18 cellular contexts compared by ENCODE assay signal in the genomic region with DNA sequence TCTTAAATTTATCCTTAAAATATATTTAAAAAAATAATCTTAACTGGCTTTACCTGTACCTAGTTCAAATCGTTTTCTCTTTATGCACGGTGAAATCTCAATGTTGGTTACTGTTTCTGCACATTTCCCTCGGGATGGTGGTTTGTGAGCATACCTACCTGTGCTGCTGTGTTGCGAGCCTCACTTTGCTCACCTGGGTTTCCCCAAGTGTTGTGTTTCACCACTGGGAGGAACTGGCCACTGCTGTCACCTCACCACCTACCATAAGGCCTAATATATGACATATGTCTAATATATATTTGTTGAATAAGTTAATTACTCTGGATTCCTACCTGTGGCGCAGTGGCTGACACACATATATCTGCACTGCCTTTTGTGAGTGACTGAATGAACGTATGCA.
DNase-seq lines count a peak whose midpoint lies in the region; ATAC-seq and FAIRE-seq lines count a peak whose summit lies in the region.
"Had no signal": no experiment of that assay in that cellular context is flagged by ENCODE, and none has a peak within 500 bp of the region (broad histone marks: within the 10 kb centered on the region; RNA-seq: fewer than 3 reads in every experiment).

No MANE protein-coding gene starts in this region.

- no peak for FAIRE-seq in frontal cortex (lab: Jason Lieb, UNC)
- FAIRE-seq: G401.6 had no signal

- peak; percentile 74 for DNase-seq in NCI-H2171 (lab: John Stamatoyannopoulos, UW)
- DNase-seq in activated effector memory CD4-positive, alpha-beta T cell treated with anti-CD3 and anti-CD28 coated beads, Interleukin-2, amount 50 U/mL, for 16 hours = no peak
- DNase-seq in HT-29 (ENCODE audit: low spot score) = no peak
- DNase-seq in frontal cortex (ENCODE audit: low spot score in 2 of 2) = no peak
- DNase-seq: activated CD4-positive, alpha-beta T cell treated with anti-CD3 and anti-CD28 coated beads, Interleukin-2, amount 50 U/mL, for 1 hour; activated naive CD8-positive, alpha-beta T cell treated with anti-CD3 and anti-CD28 coated beads, Interleukin-2, amount 50 U/mL, for 24 hours; Caco-2; caudate nucleus; effector memory CD8-positive, alpha-beta T cell; hippocampal formation; KBM-7; midbrain had no signal

- peak; percentile 3 for ATAC-seq in GM18520 (IDR thresholded peaks at IDR 0.05; ENCODE audit: unreplicated experiment)
- ATAC-seq in GM19467 (IDR thresholded peaks at IDR 0.05; ENCODE audit: unreplicated experiment) = peak; percentile 8
- ATAC-seq in HG02970 (IDR thresholded peaks at IDR 0.05; ENCODE audit: low FRiP score, unreplicated experiment) = peak; percentile 3
- no peak for ATAC-seq in HG03469 (IDR thresholded peaks at IDR 0.05; ENCODE audit: unreplicated experiment)
- ATAC-seq: activated naive CD8-positive, alpha-beta T cell treated with anti-CD3 and anti-CD28 coated beads, Interleukin-2, amount 50 U/mL, for 24 hours; effector memory CD8-positive, alpha-beta T cell; sciatic nerve had no signal
